In genomic region chr1:40197656-40198055, GRCh38 we compare ENCODE assay signal across 1 cellular context.
TF ChIP-seq lines count a peak whose summit lies in the region.

No MANE protein-coding gene starts in this region.

TF ChIP-seq in GM12878, 131 proteins besides CTCF, POLR2A, EP300 and RAD21 (continued from another document):
- TF ChIP-seq ATF2 (IDR thresholded peaks at IDR 0.05; ENCODE audit: low read length), result no peak
- TF ChIP-seq REST (IDR thresholded peaks at IDR 0.05; ENCODE audit: low read depth, low read length), result no peak
TF ChIP-seq in GM12878: peak in this region for 0.
